Comparison of ENCODE assay signal across 31 cellular contexts in the genomic region with DNA sequence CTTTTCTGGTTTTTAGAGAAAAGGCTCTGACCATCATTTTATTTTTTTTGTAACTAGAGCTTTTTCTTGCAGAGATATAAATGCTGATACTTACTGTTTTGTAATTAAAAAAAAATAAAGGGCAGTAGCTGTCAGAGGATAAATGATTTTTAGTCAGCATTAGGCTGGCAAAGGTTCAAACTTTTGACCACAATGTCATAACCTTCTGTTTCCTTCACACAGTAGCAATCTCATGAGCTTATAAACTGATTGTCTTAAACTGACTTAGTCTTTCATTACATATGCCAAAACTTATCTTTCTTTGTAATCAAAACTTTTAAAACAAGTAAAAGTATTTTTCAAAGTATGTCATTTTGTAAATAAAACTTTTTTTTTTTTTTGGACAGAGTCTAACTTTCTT.
DNase-seq lines count a peak whose midpoint lies in the region; ATAC-seq lines count a peak whose summit lies in the region.
"Had no signal": no experiment of that assay in that cellular context is flagged by ENCODE, and none has a peak within 500 bp of the region (broad histone marks: within the 10 kb centered on the region; RNA-seq: fewer than 3 reads in every experiment).

No MANE protein-coding gene starts in this region.

- DNase-seq in Caki2 (ENCODE audit: low read depth): peak; percentile 65
- DNase-seq in LHCN-M2 (ENCODE audit: low read depth): peak; percentile 71
- peak; percentile 10 for DNase-seq in brain pericyte (ENCODE audit: low read depth, low spot score)
- peak; percentile 75 for DNase-seq in iris pigment epithelial cell (ENCODE audit: low read depth)
- no peak for DNase-seq in RKO (ENCODE audit: low spot score)
- no peak for DNase-seq in stimulated activated naive CD8-positive, alpha-beta T cell treated with anti-CD3 and anti-CD28 coated beads, Interleukin-15, amount 100 ng/mL, for 72 hours
- DNase-seq in NCI-H1694 (lab: John Stamatoyannopoulos, UW): no peak
- DNase-seq: activated CD4-positive, alpha-beta T cell treated with anti-CD3 and anti-CD28 coated beads for 4 hours; activated effector memory CD4-positive, alpha-beta T cell treated with anti-CD3 and anti-CD28 coated beads, Interleukin-2, amount 50 U/mL, for 16 hours; activated naive CD8-positive, alpha-beta T cell treated with anti-CD3 and anti-CD28 coated beads, Interleukin-2, amount 10 ng/mL, durations not matched to agents 7 days and 5 days; activated T-cell treated with anti-CD3 and anti-CD28 coated beads, Interleukin-2, amount 50 U/mL, for 1 hour; body of pancreas; DMS53; effector CD8-positive, alpha-beta T cell; foreskin keratinocyte; GF-D8; left colon; NCI-H1417 treated with DMSO at 0.1 percent for 48 hours; NCI-H446 treated with DMSO at 0.1 percent for 48 hours; NCI-H82; psoas muscle; stimulated activated naive CD4-positive, alpha-beta T cell treated with Interleukin-2 at 50 U/mL for 16 hours; T-helper 2 cell; tibial artery had no signal

- H3K4me1 Mint-ChIP-seq in stimulated activated naive CD8-positive, alpha-beta T cell treated with anti-CD3 and anti-CD28 coated beads, Interleukin-15, amount 100 ng/mL, for 72 hours: no peaks in the 10 kb centered on the region
- H3K4me1 Mint-ChIP-seq: activated naive CD8-positive, alpha-beta T cell treated with anti-CD3 and anti-CD28 coated beads, Interleukin-2, amount 10 ng/mL, durations not matched to agents 7 days and 5 days; B cell; memory B cell had no signal

- no peaks in the 10 kb centered on the region for H3K27me3 Mint-ChIP-seq in stimulated activated naive CD8-positive, alpha-beta T cell treated with anti-CD3 and anti-CD28 coated beads, Interleukin-15, amount 100 ng/mL, for 72 hours
- H3K27me3 Mint-ChIP-seq: activated naive CD8-positive, alpha-beta T cell treated with anti-CD3 and anti-CD28 coated beads, Interleukin-2, amount 10 ng/mL, durations not matched to agents 7 days and 5 days; B cell; memory B cell had no signal

- no peak overlapping the region for H3K4me3 Mint-ChIP-seq in stimulated activated naive CD8-positive, alpha-beta T cell treated with anti-CD3 and anti-CD28 coated beads, Interleukin-15, amount 100 ng/mL, for 72 hours
- H3K4me3 Mint-ChIP-seq: activated naive CD8-positive, alpha-beta T cell treated with anti-CD3 and anti-CD28 coated beads, Interleukin-2, amount 10 ng/mL, durations not matched to agents 7 days and 5 days; B cell; memory B cell had no signal

- in situ Hi-C loops in Caki2 (cut with HindIII; ENCODE audit: low pct_unique_long_range_greater_than_20kb, low sequenced_read_pairs): no loop called here

- ATAC-seq in GM19328 (IDR thresholded peaks at IDR 0.05; ENCODE audit: unreplicated experiment): no peak
- ATAC-seq in stimulated activated naive CD8-positive, alpha-beta T cell treated with anti-CD3 and anti-CD28 coated beads, Interleukin-15, amount 100 ng/mL, for 72 hours: no peak
- ATAC-seq: A549, body of pancreas, foreskin keratinocyte, HCT116, K562, left colon, psoas muscle, SK-N-SH treated with all-trans-retinoic acid at 6 μM for 48 hours had no signal

- no peak overlapping the region for H3K27ac Mint-ChIP-seq in stimulated activated naive CD8-positive, alpha-beta T cell treated with anti-CD3 and anti-CD28 coated beads, Interleukin-15, amount 100 ng/mL, for 72 hours
- H3K27ac Mint-ChIP-seq: activated naive CD8-positive, alpha-beta T cell treated with anti-CD3 and anti-CD28 coated beads, Interleukin-2, amount 10 ng/mL, durations not matched to agents 7 days and 5 days; B cell; memory B cell had no signal

- peaks cover 0 to 8% of the 10 kb centered on the region in 2 donors for H3K9me3 Mint-ChIP-seq in stimulated activated naive CD8-positive, alpha-beta T cell treated with anti-CD3 and anti-CD28 coated beads, Interleukin-15, amount 100 ng/mL, for 72 hours
- H3K9me3 Mint-ChIP-seq: memory B cell had no signal

Comparison
In these comparisons a context has a peak if more than half of its experiments do, and no peak if none do; other contexts are left out.
1. DNase-seq: peak in Caki2 (single experiment), LHCN-M2 (single experiment), brain pericyte (single experiment) and iris pigment epithelial cell (single experiment); none in RKO (single experiment), stimulated activated naive CD8-positive, alpha-beta T cell treated with anti-CD3 and anti-CD28 coated beads, Interleukin-15, amount 100 ng/mL, for 72 hours (0 of 2) and NCI-H1694 (single experiment).